Comparison of ENCODE assay signal across 13 cellular contexts in genomic region chrX:38860106-38861013, GRCh38. TPM values are rescaled to one million over a fixed set of nuclear protein-coding genes. Genes with fewer than 3 reads are reported as not detected.
DNase-seq lines count a peak whose midpoint lies in the region; ATAC-seq and TF ChIP-seq lines count a peak whose summit lies in the region.
"Had no signal": no experiment of that assay in that cellular context is flagged by ENCODE, and none has a peak within 500 bp of the region (broad histone marks: within the 10 kb centered on the region; RNA-seq: fewer than 3 reads in every experiment).

No MANE protein-coding gene starts in this region.

- H3K4me3 Mint-ChIP-seq in activated CD4-positive, alpha-beta T cell treated with anti-CD3 and anti-CD28 coated beads, Interleukin-2, amount 10 ng/mL, durations not matched to agents 24 days and 14 days: no peak overlapping the region
- no peak overlapping the region for H3K4me3 Mint-ChIP-seq in activated naive CD4-positive, alpha-beta T cell treated with anti-CD3 and anti-CD28 coated beads, Interleukin-2, amount 50 U/mL, for 24 hours
- H3K4me3 Mint-ChIP-seq in CD14-positive monocyte: no peak overlapping the region
- H3K4me3 Mint-ChIP-seq: immature natural killer cell had no signal

- TF ChIP-seq CTCF in GM20000 (IDR thresholded peaks at IDR 0.05; ENCODE audit: extremely low read depth, missing control alignments) (no peak), CD14-positive monocyte (IDR thresholded peaks at IDR 0.05) (no peak)

- intact Hi-C loops in activated CD4-positive, alpha-beta T cell treated with anti-CD3 and anti-CD28 coated beads, Interleukin-2, amount 10 ng/mL, durations not matched to agents 24 days and 14 days (cut with micrococcal nuclease): no loop called here
- intact Hi-C loops in CD14-positive monocyte (cut with micrococcal nuclease): loop anchor here in 1 of 2 donors (10.0 kb wide), 1 partner anchor 56 kb away; the partner anchor contains the start of gene MID1IP1

- H3K9me3 Mint-ChIP-seq in activated CD4-positive, alpha-beta T cell treated with anti-CD3 and anti-CD28 coated beads, Interleukin-2, amount 10 ng/mL, durations not matched to agents 24 days and 14 days: no peaks in the 10 kb centered on the region
- no peaks in the 10 kb centered on the region for H3K9me3 Mint-ChIP-seq in activated naive CD4-positive, alpha-beta T cell treated with anti-CD3 and anti-CD28 coated beads, Interleukin-2, amount 50 U/mL, for 24 hours
- H3K9me3 Mint-ChIP-seq in CD14-positive monocyte: no peaks in the 10 kb centered on the region
- H3K9me3 Mint-ChIP-seq: immature natural killer cell had no signal

- peak; percentile 37 for DNase-seq in activated CD4-positive, alpha-beta T cell treated with anti-CD3 and anti-CD28 coated beads for 48 hours
- no peak for DNase-seq in activated CD4-positive, alpha-beta T cell treated with anti-CD3 and anti-CD28 coated beads, Interleukin-2, amount 10 ng/mL, durations not matched to agents 24 days and 14 days
- DNase-seq in GM20000 (ENCODE audit: low spot score): peak; percentile 2
- DNase-seq in stimulated activated CD4-positive, alpha-beta T cell treated with anti-CD3 and anti-CD28 coated beads, TNF-alpha, amount 100 ng/mL, for 24 hours (ENCODE audit: low read depth in 3 of 3): peak in 2 of 3 experiments; percentile 0 to 9
- no peak for DNase-seq in CD14-positive monocyte (ENCODE audit: low spot score)
- DNase-seq: anterior cingulate cortex, immature natural killer cell, NCI-H1694, NCI-H345, retina had no signal

- peaks cover 4% of the 10 kb centered on the region for H3K4me1 Mint-ChIP-seq in activated CD4-positive, alpha-beta T cell treated with anti-CD3 and anti-CD28 coated beads, Interleukin-2, amount 10 ng/mL, durations not matched to agents 24 days and 14 days
- H3K4me1 Mint-ChIP-seq in activated naive CD4-positive, alpha-beta T cell treated with anti-CD3 and anti-CD28 coated beads, Interleukin-2, amount 50 U/mL, for 24 hours: peaks cover 21% of the 10 kb centered on the region
- peaks cover 14% of the 10 kb centered on the region for H3K4me1 Mint-ChIP-seq in CD14-positive monocyte
- H3K4me1 Mint-ChIP-seq: immature natural killer cell had no signal

- ATAC-seq in GM19324 (IDR thresholded peaks at IDR 0.05; ENCODE audit: low FRiP score, unreplicated experiment) (no peak), GM18505 (IDR thresholded peaks at IDR 0.05; ENCODE audit: unreplicated experiment) (no peak)

- no peaks in the 10 kb centered on the region for H3K27me3 Mint-ChIP-seq in activated CD4-positive, alpha-beta T cell treated with anti-CD3 and anti-CD28 coated beads, Interleukin-2, amount 10 ng/mL, durations not matched to agents 24 days and 14 days
- no peaks in the 10 kb centered on the region for H3K27me3 Mint-ChIP-seq in activated naive CD4-positive, alpha-beta T cell treated with anti-CD3 and anti-CD28 coated beads, Interleukin-2, amount 50 U/mL, for 24 hours
- no peaks in the 10 kb centered on the region for H3K27me3 Mint-ChIP-seq in CD14-positive monocyte (ENCODE audit: low read depth in 3 of 3)

- no peak for TF ChIP-seq POLR2A in GM18505 (IDR thresholded peaks at IDR 0.05; ENCODE audit: borderline replicate concordance, extremely low read depth, insufficient read depth, insufficient read length)

- no peak overlapping the region for H3K27ac Mint-ChIP-seq in activated CD4-positive, alpha-beta T cell treated with anti-CD3 and anti-CD28 coated beads, Interleukin-2, amount 10 ng/mL, durations not matched to agents 24 days and 14 days
- H3K27ac Mint-ChIP-seq in activated naive CD4-positive, alpha-beta T cell treated with anti-CD3 and anti-CD28 coated beads, Interleukin-2, amount 50 U/mL, for 24 hours: peak overlapping the region; percentile 87
- no peak overlapping the region for H3K27ac Mint-ChIP-seq in CD14-positive monocyte
- H3K27ac Mint-ChIP-seq: immature natural killer cell had no signal

- no peaks in the 10 kb centered on the region for H3K36me3 Mint-ChIP-seq in activated CD4-positive, alpha-beta T cell treated with anti-CD3 and anti-CD28 coated beads, Interleukin-2, amount 10 ng/mL, durations not matched to agents 24 days and 14 days (ENCODE audit: low read depth)
- no peaks in the 10 kb centered on the region for H3K36me3 Mint-ChIP-seq in activated naive CD4-positive, alpha-beta T cell treated with anti-CD3 and anti-CD28 coated beads, Interleukin-2, amount 50 U/mL, for 24 hours
- no peaks in the 10 kb centered on the region for H3K36me3 Mint-ChIP-seq in CD14-positive monocyte
- H3K36me3 Mint-ChIP-seq: immature natural killer cell had no signal

RNA-seq across cellular contexts. Expression of gene MID1IP1, which starts 59.1 kb away (rescaled TPM):
- total RNA-seq in activated CD4-positive, alpha-beta T cell treated with anti-CD3 and anti-CD28 coated beads, Interleukin-2, amount 10 ng/mL, durations not matched to agents 24 days and 14 days: 104 and 108 TPM in 2 replicates
- 10 to 100 TPM; 48.4 to 55.5 TPM for polyA plus RNA-seq in CD14-positive monocyte

Comparison
In these comparisons a context has a peak if more than half of its experiments do, and no peak if none do; other contexts are left out.
1. DNase-seq: peak in activated CD4-positive, alpha-beta T cell treated with anti-CD3 and anti-CD28 coated beads for 48 hours (single experiment), GM20000 (single experiment) and stimulated activated CD4-positive, alpha-beta T cell treated with anti-CD3 and anti-CD28 coated beads, TNF-alpha, amount 100 ng/mL, for 24 hours (2 of 3); none in activated CD4-positive, alpha-beta T cell treated with anti-CD3 and anti-CD28 coated beads, Interleukin-2, amount 10 ng/mL, durations not matched to agents 24 days and 14 days (single experiment) and CD14-positive monocyte (single experiment).